11 cellular contexts compared by ENCODE assay signal in the genomic region with DNA sequence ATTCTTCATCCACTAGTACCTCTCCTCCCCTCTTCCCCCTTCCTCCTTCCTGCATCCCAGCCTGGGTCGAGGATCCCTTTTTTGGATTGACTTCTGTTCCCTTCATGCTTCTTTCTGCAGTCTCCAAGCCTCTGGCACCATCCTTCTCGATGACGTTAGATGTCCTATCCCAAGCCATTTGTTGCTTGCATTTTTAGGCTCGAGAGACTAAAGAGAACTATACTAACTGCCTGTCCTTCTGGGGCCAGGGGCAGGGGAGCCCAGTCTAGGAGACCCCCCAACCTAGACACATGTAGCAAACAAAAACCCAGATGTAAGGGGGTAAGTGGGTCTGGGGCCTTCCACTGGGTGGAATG. TPM values are rescaled to one million over a fixed set of nuclear protein-coding genes. Genes with fewer than 3 reads are reported as not detected.
DNase-seq lines count a peak whose midpoint lies in the region; ATAC-seq and TF ChIP-seq lines count a peak whose summit lies in the region.
"Had no signal": no experiment of that assay in that cellular context is flagged by ENCODE, and none has a peak within 500 bp of the region (broad histone marks: within the 10 kb centered on the region; RNA-seq: fewer than 3 reads in every experiment).

No MANE protein-coding gene starts in this region.

- peaks cover 20% of the 10 kb centered on the region for H3K4me1 ChIP-seq in osteoblast (ENCODE audit: insufficient read depth, low read length)
- peaks cover 53% of the 10 kb centered on the region for H3K4me1 ChIP-seq in vagina
- H3K4me1 ChIP-seq: left lung had no signal

- no peak for TF ChIP-seq POLR2A in vagina (IDR thresholded peaks at IDR 0.05)

- TF ChIP-seq CTCF in osteoblast (IDR thresholded peaks at IDR 0.05; ENCODE audit: extremely low read depth, low read depth, low read length) (no peak), vagina (IDR thresholded peaks at IDR 0.05) (no peak)

- H3K27ac ChIP-seq in epithelial cell of prostate, result peak overlapping the region; percentile 62
- peak overlapping the region; percentile 10 for H3K27ac ChIP-seq in osteoblast (ENCODE audit: low read depth, low read length)
- H3K27ac ChIP-seq in vagina, result peak overlapping the region; percentile 88
- H3K27ac ChIP-seq: left lung, PC-9 had no signal

- H3K9me3 ChIP-seq in osteoblast (ENCODE audit: low read depth, low read length) (no peaks in the 10 kb centered on the region), vagina (no peaks in the 10 kb centered on the region)
- H3K9me3 ChIP-seq: left lung had no signal

- peaks cover 7% of the 10 kb centered on the region for H3K79me2 ChIP-seq in osteoblast (ENCODE audit: insufficient read depth, low read length)

- H3K27me3 ChIP-seq in osteoblast (ENCODE audit: insufficient read depth, low read length), result no peaks in the 10 kb centered on the region
- H3K27me3 ChIP-seq in vagina, result no peaks in the 10 kb centered on the region
- H3K27me3 ChIP-seq: left lung had no signal

- DNase-seq in Right ventricle myocardium inferior (ENCODE audit: missing footprints), result no peak
- DNase-seq in cardiac septum (ENCODE audit: low spot score), result no peak
- DNase-seq in epithelial cell of prostate (ENCODE audit: low read depth, low spot score), result no peak
- no peak for DNase-seq in osteoblast (ENCODE audit: insufficient read length, low spot score, missing footprints)
- no peak for DNase-seq in vagina (ENCODE audit: extremely low spot score in 2 of 2)
- no peak for DNase-seq in NCI-H524 (lab: John Stamatoyannopoulos, UW)
- DNase-seq in NCI-H1417 treated with DMSO at 0.1 percent for 48 hours (lab: John Stamatoyannopoulos, UW), result no peak
- DNase-seq: activated T-cell treated with anti-CD3 and anti-CD28 coated beads for 4 hours, PC-9 had no signal

- ATAC-seq in Right ventricle myocardium inferior, result peak; percentile 12
- no peak for ATAC-seq in GM18873 (IDR thresholded peaks at IDR 0.05; ENCODE audit: low FRiP score, unreplicated experiment)

- H3K4me3 ChIP-seq in osteoblast (ENCODE audit: insufficient read depth, low read length), result no peak overlapping the region
- H3K4me3 ChIP-seq in vagina, result no peak overlapping the region
- H3K4me3 ChIP-seq: left lung, PC-9 had no signal

- peak overlapping the region; percentile 3 for H3K4me2 ChIP-seq in osteoblast (ENCODE audit: insufficient read depth, low read length)
- H3K4me2 ChIP-seq: PC-9 had no signal

- H3K36me3 ChIP-seq in osteoblast (ENCODE audit: insufficient read depth, low read length) (peaks cover 15% of the 10 kb centered on the region), vagina (peaks cover 0 to 31% of the 10 kb centered on the region in 2 donors)

- no peak overlapping the region for H2AFZ ChIP-seq in osteoblast (ENCODE audit: low read length)
- H2AFZ ChIP-seq: PC-9 had no signal

- intact Hi-C loops in Right ventricle myocardium inferior (cut with DNase I), result no loop called here
- intact Hi-C loops in cardiac septum (cut with DNase I), result loop anchor here (2.0 kb wide), 2 partner anchors 40 to 68 kb away; no protein-coding TSS in a partner anchor
- intact Hi-C loops in vagina (cut with DNase I), result no loop called here

- peaks cover 17% of the 10 kb centered on the region for H4K20me1 ChIP-seq in osteoblast (ENCODE audit: insufficient read depth, low read length)

RNA-seq across cellular contexts. Expression of a gene that starts 23.9 kb away (rescaled TPM):
- total RNA-seq in Right ventricle myocardium inferior (16.0 TPM), cardiac septum (16.8 TPM), osteoblast (18.5 and 23.6 TPM in 2 replicates), vagina (35.1 TPM)

RNA-seq across cellular contexts. Expression of a gene that starts 35.7 kb away (rescaled TPM):
- total RNA-seq in Right ventricle myocardium inferior (10.7 TPM), cardiac septum (7.9 TPM), osteoblast (1.1 and 2.1 TPM in 2 replicates), vagina (32.7 TPM)

RNA-seq across cellular contexts. Expression of a gene that starts 43.5 kb away (rescaled TPM):
- total RNA-seq in Right ventricle myocardium inferior (23.8 TPM), cardiac septum (11.5 TPM), osteoblast (25.3 and 27.7 TPM in 2 replicates), vagina (18.4 TPM)

RNA-seq across cellular contexts. Expression of a gene that starts 46.6 kb away (rescaled TPM):
- total RNA-seq in Right ventricle myocardium inferior (151 TPM), cardiac septum (129 TPM), osteoblast (31.1 and 38.3 TPM in 2 replicates), vagina (54.3 TPM)

Comparison
In these comparisons a context has a peak if more than half of its experiments do, and no peak if none do; other contexts are left out.
1. H3K27ac ChIP-seq: peak in every context shown above with its lines; median percentile 88 in vagina; 62 in epithelial cell of prostate; 10 in osteoblast.